10 cellular contexts compared by ENCODE assay signal in genomic region chr3:114451561-114452018, GRCh38.
DNase-seq lines count a peak whose midpoint lies in the region; ATAC-seq, FAIRE-seq and TF ChIP-seq lines count a peak whose summit lies in the region.
"Had no signal": no experiment of that assay in that cellular context is flagged by ENCODE, and none has a peak within 500 bp of the region (broad histone marks: within the 10 kb centered on the region; RNA-seq: fewer than 3 reads in every experiment).

No MANE protein-coding gene starts in this region.

- peak; percentile 72 to 87 (median 84) for ATAC-seq in pancreas
- no peak for ATAC-seq in HG02610 (IDR thresholded peaks at IDR 0.05; ENCODE audit: unreplicated experiment)
- ATAC-seq: activated T-cell treated with anti-CD3 and anti-CD28 coated beads, Interleukin-2, amount 50 U/mL, for 72 hours; K562 had no signal

- no peaks in the 10 kb centered on the region for H3K36me3 ChIP-seq in pancreas

- H3K27me3 ChIP-seq in pancreas: no peaks in the 10 kb centered on the region

- no peak for TF ChIP-seq CTCF in fibroblast of villous mesenchyme (IDR thresholded peaks at IDR 0.05; ENCODE audit: insufficient read depth, low read depth, low read length)
- TF ChIP-seq CTCF in pancreas (IDR thresholded peaks at IDR 0.05): no peak

- peak overlapping the region; percentile 22 to 86 (median 62) for H3K27ac ChIP-seq in pancreas

- DNase-seq in DMS153 (lab: John Stamatoyannopoulos, UW) (peak; percentile 44), NCI-H526 (lab: John Stamatoyannopoulos, UW) (peak; percentile 77 to 81), fibroblast of villous mesenchyme (ENCODE audit: low read depth) (peak; percentile 74), pancreas (peak in 4 of 6 donors; percentile 22 to 56 (median 32)), AG08396 (ENCODE audit: low spot score) (no peak), HUDEP-2 (lab: John Stamatoyannopoulos, UW; ENCODE audit: unreplicated experiment in 76 of 76) (no peak), glomerular visceral epithelial cell (ENCODE audit: extremely low spot score) (no peak)
- DNase-seq: activated T-cell treated with anti-CD3 and anti-CD28 coated beads, Interleukin-2, amount 50 U/mL, for 72 hours had no signal

- no peak overlapping the region for H3K4me3 ChIP-seq in fibroblast of villous mesenchyme (ENCODE audit: low read depth, low read length)
- peak overlapping the region in 2 of 4 donors; percentile 17 to 19 for H3K4me3 ChIP-seq in pancreas
- H3K4me3 ChIP-seq: K562 had no signal

- WGBS in pancreas, 2 donors: 3 to 7% methylated on average over 10 of the region's 10 CpGs

- peaks cover 3 to 32% (median 17%) of the 10 kb centered on the region in 3 donors for H3K4me1 ChIP-seq in pancreas

- FAIRE-seq in pancreas (lab: Jason Lieb, UNC): no peak
- FAIRE-seq: K562 had no signal

- no peaks in the 10 kb centered on the region for H3K9me3 ChIP-seq in pancreas

- intact Hi-C loops in pancreas (cut with DNase I): no loop called here

Comparison
In these comparisons a context has a peak if more than half of its experiments do, and no peak if none do; other contexts are left out.
1. DNase-seq: peak in DMS153 (single experiment), NCI-H526 (2 of 2), fibroblast of villous mesenchyme (single experiment) and pancreas (4 of 6); none in AG08396 (single experiment), HUDEP-2 (0 of 76) and glomerular visceral epithelial cell (single experiment).